1 cellular context compared by ENCODE assay signal in the genomic region with DNA sequence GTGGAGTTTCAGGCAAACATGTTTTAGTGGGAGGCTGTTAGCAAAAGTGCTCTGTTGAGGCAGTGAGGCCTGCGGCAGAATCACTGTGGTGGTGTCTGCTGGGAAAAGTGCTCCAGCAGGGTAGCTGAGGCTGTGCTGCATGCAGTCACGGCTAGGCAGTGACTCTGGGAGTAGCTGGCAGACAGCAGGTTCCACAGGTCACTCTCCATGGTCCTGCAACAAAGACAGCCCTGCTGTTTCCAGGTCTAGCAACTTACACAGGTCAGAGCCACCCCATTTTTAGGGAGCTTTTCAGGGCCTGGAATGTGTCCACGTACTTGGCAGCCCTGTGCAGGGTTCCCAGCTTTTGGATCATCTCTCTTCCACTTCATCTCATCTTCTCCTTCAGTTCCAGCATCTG.
TF ChIP-seq lines count a peak whose summit lies in the region.

No MANE protein-coding gene starts in this region.

TF ChIP-seq in K562, 482 proteins besides CTCF, POLR2A, EP300 and RAD21 (continued from another document):
- TF ChIP-seq, protein P1, sequence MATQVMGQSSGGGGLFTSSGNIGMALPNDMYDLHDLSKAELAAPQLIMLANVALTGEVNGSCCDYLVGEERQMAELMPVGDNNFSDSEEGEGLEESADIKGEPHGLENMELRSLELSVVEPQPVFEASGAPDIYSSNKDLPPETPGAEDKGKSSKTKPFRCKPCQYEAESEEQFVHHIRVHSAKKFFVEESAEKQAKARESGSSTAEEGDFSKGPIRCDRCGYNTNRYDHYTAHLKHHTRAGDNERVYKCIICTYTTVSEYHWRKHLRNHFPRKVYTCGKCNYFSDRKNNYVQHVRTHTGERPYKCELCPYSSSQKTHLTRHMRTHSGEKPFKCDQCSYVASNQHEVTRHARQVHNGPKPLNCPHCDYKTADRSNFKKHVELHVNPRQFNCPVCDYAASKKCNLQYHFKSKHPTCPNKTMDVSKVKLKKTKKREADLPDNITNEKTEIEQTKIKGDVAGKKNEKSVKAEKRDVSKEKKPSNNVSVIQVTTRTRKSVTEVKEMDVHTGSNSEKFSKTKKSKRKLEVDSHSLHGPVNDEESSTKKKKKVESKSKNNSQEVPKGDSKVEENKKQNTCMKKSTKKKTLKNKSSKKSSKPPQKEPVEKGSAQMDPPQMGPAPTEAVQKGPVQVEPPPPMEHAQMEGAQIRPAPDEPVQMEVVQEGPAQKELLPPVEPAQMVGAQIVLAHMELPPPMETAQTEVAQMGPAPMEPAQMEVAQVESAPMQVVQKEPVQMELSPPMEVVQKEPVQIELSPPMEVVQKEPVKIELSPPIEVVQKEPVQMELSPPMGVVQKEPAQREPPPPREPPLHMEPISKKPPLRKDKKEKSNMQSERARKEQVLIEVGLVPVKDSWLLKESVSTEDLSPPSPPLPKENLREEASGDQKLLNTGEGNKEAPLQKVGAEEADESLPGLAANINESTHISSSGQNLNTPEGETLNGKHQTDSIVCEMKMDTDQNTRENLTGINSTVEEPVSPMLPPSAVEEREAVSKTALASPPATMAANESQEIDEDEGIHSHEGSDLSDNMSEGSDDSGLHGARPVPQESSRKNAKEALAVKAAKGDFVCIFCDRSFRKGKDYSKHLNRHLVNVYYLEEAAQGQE (CRISPR knock-in tag; IDR thresholded peaks at IDR 0.05; ENCODE audit: low read depth), result peak; percentile 88
- TF ChIP-seq MAZ (CRISPR knock-in tag; conservative IDR thresholded peaks at IDR 0.05 in 1 of 2, IDR thresholded peaks at IDR 0.05 in 1 of 2), result peak in 1 of 2 experiments; percentile 46; a peak in 1 of 4 replicates
TF ChIP-seq in K562: peak in this region for 5.
